Comparison of ENCODE assay signal across 3 cellular contexts in genomic region chr11:78040691-78041379, GRCh38.
TF ChIP-seq lines count a peak whose summit lies in the region.

No MANE protein-coding gene starts in this region.

TF ChIP-seq in SK-N-SH, 30 proteins besides CTCF, POLR2A, EP300 and RAD21 (continues in another document):
- TF ChIP-seq PBX3 (IDR thresholded peaks at IDR 0.05) (no peak), FOSL2 (IDR thresholded peaks at IDR 0.05; ENCODE audit: borderline replicate concordance, low read depth) (peak; percentile 25; the same call in 1 of the 2 replicates), GATA2 (CRISPR knock-in tag; IDR thresholded peaks at IDR 0.05) (no peak), FOXM1 (IDR thresholded peaks at IDR 0.05; ENCODE audit: low read depth) (no peak), MXI1 (IDR thresholded peaks at IDR 0.05; ENCODE audit: low read depth, low read length) (no peak), TAF1 (IDR thresholded peaks at IDR 0.05; ENCODE audit: borderline replicate concordance, low read depth, low read length) (no peak)
- TF ChIP-seq, protein P1, sequence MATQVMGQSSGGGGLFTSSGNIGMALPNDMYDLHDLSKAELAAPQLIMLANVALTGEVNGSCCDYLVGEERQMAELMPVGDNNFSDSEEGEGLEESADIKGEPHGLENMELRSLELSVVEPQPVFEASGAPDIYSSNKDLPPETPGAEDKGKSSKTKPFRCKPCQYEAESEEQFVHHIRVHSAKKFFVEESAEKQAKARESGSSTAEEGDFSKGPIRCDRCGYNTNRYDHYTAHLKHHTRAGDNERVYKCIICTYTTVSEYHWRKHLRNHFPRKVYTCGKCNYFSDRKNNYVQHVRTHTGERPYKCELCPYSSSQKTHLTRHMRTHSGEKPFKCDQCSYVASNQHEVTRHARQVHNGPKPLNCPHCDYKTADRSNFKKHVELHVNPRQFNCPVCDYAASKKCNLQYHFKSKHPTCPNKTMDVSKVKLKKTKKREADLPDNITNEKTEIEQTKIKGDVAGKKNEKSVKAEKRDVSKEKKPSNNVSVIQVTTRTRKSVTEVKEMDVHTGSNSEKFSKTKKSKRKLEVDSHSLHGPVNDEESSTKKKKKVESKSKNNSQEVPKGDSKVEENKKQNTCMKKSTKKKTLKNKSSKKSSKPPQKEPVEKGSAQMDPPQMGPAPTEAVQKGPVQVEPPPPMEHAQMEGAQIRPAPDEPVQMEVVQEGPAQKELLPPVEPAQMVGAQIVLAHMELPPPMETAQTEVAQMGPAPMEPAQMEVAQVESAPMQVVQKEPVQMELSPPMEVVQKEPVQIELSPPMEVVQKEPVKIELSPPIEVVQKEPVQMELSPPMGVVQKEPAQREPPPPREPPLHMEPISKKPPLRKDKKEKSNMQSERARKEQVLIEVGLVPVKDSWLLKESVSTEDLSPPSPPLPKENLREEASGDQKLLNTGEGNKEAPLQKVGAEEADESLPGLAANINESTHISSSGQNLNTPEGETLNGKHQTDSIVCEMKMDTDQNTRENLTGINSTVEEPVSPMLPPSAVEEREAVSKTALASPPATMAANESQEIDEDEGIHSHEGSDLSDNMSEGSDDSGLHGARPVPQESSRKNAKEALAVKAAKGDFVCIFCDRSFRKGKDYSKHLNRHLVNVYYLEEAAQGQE (IDR thresholded peaks at IDR 0.05; ENCODE audit: low read depth, low read length), result no peak
- TF ChIP-seq, protein P2, sequence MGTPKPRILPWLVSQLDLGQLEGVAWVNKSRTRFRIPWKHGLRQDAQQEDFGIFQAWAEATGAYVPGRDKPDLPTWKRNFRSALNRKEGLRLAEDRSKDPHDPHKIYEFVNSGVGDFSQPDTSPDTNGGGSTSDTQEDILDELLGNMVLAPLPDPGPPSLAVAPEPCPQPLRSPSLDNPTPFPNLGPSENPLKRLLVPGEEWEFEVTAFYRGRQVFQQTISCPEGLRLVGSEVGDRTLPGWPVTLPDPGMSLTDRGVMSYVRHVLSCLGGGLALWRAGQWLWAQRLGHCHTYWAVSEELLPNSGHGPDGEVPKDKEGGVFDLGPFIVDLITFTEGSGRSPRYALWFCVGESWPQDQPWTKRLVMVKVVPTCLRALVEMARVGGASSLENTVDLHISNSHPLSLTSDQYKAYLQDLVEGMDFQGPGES (IDR thresholded peaks at IDR 0.05; ENCODE audit: low read depth, low read length), result no peak
- TF ChIP-seq, protein P3, sequence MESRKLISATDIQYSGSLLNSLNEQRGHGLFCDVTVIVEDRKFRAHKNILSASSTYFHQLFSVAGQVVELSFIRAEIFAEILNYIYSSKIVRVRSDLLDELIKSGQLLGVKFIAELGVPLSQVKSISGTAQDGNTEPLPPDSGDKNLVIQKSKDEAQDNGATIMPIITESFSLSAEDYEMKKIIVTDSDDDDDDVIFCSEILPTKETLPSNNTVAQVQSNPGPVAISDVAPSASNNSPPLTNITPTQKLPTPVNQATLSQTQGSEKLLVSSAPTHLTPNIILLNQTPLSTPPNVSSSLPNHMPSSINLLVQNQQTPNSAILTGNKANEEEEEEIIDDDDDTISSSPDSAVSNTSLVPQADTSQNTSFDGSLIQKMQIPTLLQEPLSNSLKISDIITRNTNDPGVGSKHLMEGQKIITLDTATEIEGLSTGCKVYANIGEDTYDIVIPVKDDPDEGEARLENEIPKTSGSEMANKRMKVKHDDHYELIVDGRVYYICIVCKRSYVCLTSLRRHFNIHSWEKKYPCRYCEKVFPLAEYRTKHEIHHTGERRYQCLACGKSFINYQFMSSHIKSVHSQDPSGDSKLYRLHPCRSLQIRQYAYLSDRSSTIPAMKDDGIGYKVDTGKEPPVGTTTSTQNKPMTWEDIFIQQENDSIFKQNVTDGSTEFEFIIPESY (IDR thresholded peaks at IDR 0.05; ENCODE audit: borderline replicate concordance, low read depth), result no peak

TF ChIP-seq in SK-N-SH treated with all-trans-retinoic acid at 6 μM for 48 hours, 23 proteins besides CTCF, POLR2A, EP300 and RAD21:
- TF ChIP-seq ESRRG (CRISPR knock-in tag; IDR thresholded peaks at IDR 0.05), result no peak

TF ChIP-seq in endothelial cell of umbilical vein, 7 proteins besides CTCF, POLR2A, EP300 and RAD21:
- TF ChIP-seq FOS (IDR thresholded peaks at IDR 0.05; ENCODE audit: borderline replicate concordance, insufficient read depth, low read length), result no peak
- peak; percentile 24 for TF ChIP-seq POLR2AphosphoS5 (IDR thresholded peaks at IDR 0.05; ENCODE audit: insufficient read depth, low read depth, low read length)
- TF ChIP-seq GATA2 (IDR thresholded peaks at IDR 0.05; ENCODE audit: insufficient read depth, insufficient read length, low read depth, low read length), result no peak
- no peak for TF ChIP-seq MYC (IDR thresholded peaks at IDR 0.05; ENCODE audit: low read depth, low read length)
- TF ChIP-seq, protein P4, sequence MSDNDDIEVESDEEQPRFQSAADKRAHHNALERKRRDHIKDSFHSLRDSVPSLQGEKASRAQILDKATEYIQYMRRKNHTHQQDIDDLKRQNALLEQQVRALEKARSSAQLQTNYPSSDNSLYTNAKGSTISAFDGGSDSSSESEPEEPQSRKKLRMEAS (IDR thresholded peaks at IDR 0.05; ENCODE audit: insufficient read depth, insufficient read length), result no peak
